1 cellular context compared by ENCODE assay signal in the genomic region with DNA sequence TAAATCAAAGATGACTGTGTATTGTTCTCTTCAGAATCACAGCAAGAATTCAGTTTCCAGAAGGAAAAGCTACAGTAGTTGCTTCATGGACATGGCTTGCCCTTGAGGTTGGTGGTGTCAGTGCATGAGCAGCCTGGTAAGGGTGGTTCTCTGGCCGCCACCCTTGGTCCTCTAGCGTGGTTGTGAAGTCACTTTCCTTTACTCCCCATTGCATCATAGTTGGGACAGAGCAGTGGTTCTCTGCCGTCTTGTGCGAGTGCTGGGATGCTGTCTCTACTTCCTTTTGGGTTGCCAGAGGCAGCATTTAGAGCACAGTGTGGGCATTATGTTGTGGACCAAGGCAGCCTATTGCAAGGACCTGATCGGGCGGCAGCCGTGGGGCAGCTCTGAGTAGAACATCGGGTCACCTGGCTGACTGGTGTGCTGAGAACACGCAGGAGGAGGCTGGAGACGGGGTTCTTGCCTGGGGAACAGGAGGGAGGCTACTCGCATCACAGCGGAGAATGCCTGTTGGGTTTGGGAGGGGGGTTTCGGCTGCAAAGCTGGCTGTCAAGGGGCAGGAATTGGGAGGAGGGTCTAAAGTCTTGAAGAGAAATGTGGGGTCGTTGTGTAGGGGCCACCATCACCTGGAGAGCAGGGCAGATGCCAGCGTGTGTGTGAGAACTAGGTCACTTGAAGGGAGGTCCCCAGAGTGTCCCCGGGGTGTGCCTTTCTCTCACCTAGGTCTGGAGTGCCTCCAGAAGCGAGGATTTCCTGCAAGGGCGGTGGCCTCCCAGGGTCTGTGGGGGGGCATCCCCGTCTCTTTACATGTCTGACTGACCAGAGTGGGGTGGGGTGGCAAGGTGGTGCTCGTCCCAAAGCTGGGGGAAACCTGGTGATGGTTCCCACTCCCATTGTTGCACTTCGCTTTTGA.
TF ChIP-seq lines count a peak whose summit lies in the region.

No MANE protein-coding gene starts in this region.

TF ChIP-seq in A549, 52 proteins besides CTCF, POLR2A, EP300 and RAD21 (continued from another document):
- no peak for TF ChIP-seq MAFK (IDR thresholded peaks at IDR 0.05; ENCODE audit: partially characterized antibody)
- no peak for TF ChIP-seq EHMT2 (IDR thresholded peaks at IDR 0.05; ENCODE audit: low read depth)
- no peak for TF ChIP-seq CBX8 (IDR thresholded peaks at IDR 0.05)
- TF ChIP-seq, protein P1, sequence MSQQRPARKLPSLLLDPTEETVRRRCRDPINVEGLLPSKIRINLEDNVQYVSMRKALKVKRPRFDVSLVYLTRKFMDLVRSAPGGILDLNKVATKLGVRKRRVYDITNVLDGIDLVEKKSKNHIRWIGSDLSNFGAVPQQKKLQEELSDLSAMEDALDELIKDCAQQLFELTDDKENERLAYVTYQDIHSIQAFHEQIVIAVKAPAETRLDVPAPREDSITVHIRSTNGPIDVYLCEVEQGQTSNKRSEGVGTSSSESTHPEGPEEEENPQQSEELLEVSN (IDR thresholded peaks at IDR 0.05; ENCODE audit: borderline replicate concordance, low read depth): no peak
- TF ChIP-seq TP53 (CRISPR knock-in tag; IDR thresholded peaks at IDR 0.05): no peak
- TF ChIP-seq RNF2 (IDR thresholded peaks at IDR 0.05; ENCODE audit: borderline replicate concordance, low read depth): no peak
- TF ChIP-seq BHLHE40 (IDR thresholded peaks at IDR 0.05; ENCODE audit: low read depth, low read length): no peak
TF ChIP-seq in A549: peak in this region for 0.
